ENCODE assay signal across 10 cellular contexts in genomic region chr10:114519756-114520288, GRCh38.
DNase-seq lines count a peak whose midpoint lies in the region; ATAC-seq and TF ChIP-seq lines count a peak whose summit lies in the region.
"Had no signal": no experiment of that assay in that cellular context is flagged by ENCODE, and none has a peak within 500 bp of the region (broad histone marks: within the 10 kb centered on the region; RNA-seq: fewer than 3 reads in every experiment).

No MANE protein-coding gene starts in this region.

- H3K4me1 Mint-ChIP-seq in CD4-positive, alpha-beta memory T cell, result peaks cover 78 to 100% (median 94%) of the 10 kb centered on the region in 4 donors

- H3K27ac Mint-ChIP-seq in CD4-positive, alpha-beta memory T cell, result peak overlapping the region in 3 of 7 donors; percentile 62 to 86 (median 74)

- no peaks in the 10 kb centered on the region for H3K9me3 Mint-ChIP-seq in CD4-positive, alpha-beta memory T cell
- H3K9me3 Mint-ChIP-seq: IgD-negative memory B cell had no signal

- H3K4me3 Mint-ChIP-seq in CD4-positive, alpha-beta memory T cell, result peak overlapping the region in 7 of 8 donors; percentile 6 to 78 (median 63)

- TF ChIP-seq EP300 in esophagus muscularis mucosa (IDR thresholded peaks at IDR 0.05), result no peak

- no peak for TF ChIP-seq CTCF in Panc1 (IDR thresholded peaks at IDR 0.05)
- TF ChIP-seq CTCF in esophagus muscularis mucosa (IDR thresholded peaks at IDR 0.05), result no peak
- TF ChIP-seq CTCF in gastrocnemius medialis (IDR thresholded peaks at IDR 0.05 in 4 of 5, conservative IDR thresholded peaks at IDR 0.05 in 1 of 5), result no peak

- in situ Hi-C loops in Panc1 (cut with HindIII; ENCODE audit: low pct_unique_long_range_greater_than_20kb, low sequenced_read_pairs), result no loop called here
- in situ Hi-C loops in gastrocnemius medialis (cut with MboI; ENCODE audit: low sequenced_read_pairs in 4 of 4), result no loop called here

- H3K27ac ChIP-seq in CD4-positive, alpha-beta memory T cell (ENCODE audit: low read depth, low read length), result no peak overlapping the region
- H3K27ac ChIP-seq in Panc1 (ENCODE audit: low read length) (no peak overlapping the region), esophagus muscularis mucosa (replicated peaks in 1 of 4) (peak overlapping the region; percentile 39 to 64 (median 55)), gastrocnemius medialis (peak overlapping the region; percentile 46 to 66 (median 56))

- H3K27me3 ChIP-seq in CD4-positive, alpha-beta memory T cell (ENCODE audit: insufficient read depth, low read length), result no peaks in the 10 kb centered on the region
- H3K27me3 ChIP-seq in Panc1 (ENCODE audit: control insufficient read depth, insufficient read depth, low read length) (no peaks in the 10 kb centered on the region), esophagus muscularis mucosa (no peaks in the 10 kb centered on the region), gastrocnemius medialis (no peaks in the 10 kb centered on the region), MG63 (no peaks in the 10 kb centered on the region)

- H3K4me1 ChIP-seq in CD4-positive, alpha-beta memory T cell (ENCODE audit: insufficient read depth, low read length), result peaks cover 100% of the 10 kb centered on the region
- H3K4me1 ChIP-seq in Panc1 (ENCODE audit: control insufficient read depth, insufficient read depth, low read length), result peaks cover 56% of the 10 kb centered on the region
- H3K4me1 ChIP-seq in esophagus muscularis mucosa, result peaks cover 80 to 87% (median 82%) of the 10 kb centered on the region in 4 donors
- peaks cover 5 to 16% of the 10 kb centered on the region in 2 donors for H3K4me1 ChIP-seq in gastrocnemius medialis

- POLR2A ChIA-PET in CD4-positive, alpha-beta memory T cell (lab: Charles Lee; ENCODE audit: partially characterized antibody), result interaction anchor here (8.2 to 17.9 kb wide), 2 partner anchors 19 to 22 kb away, joined by 110 to 459 read pairs; no protein-coding TSS in a partner anchor
- POLR2A ChIA-PET in Panc1 (lab: Charles Lee), result no interaction called here

- ATAC-seq in Panc1 (peak; percentile 30), gastrocnemius medialis (no peak), SK-N-SH treated with all-trans-retinoic acid at 6 μM for 48 hours (no peak)

- WGBS in esophagus muscularis mucosa, result 62% methylated on average over 2 of the region's 2 CpGs

- intact Hi-C loops in CD4-positive, alpha-beta memory T cell (cut with micrococcal nuclease), result no loop called here
- intact Hi-C loops in Panc1 (cut with micrococcal nuclease; ENCODE audit: unreplicated experiment) (no loop called here), esophagus muscularis mucosa (cut with DNase I) (no loop called here), gastrocnemius medialis (cut with DNase I; ENCODE audit: low total_unique reads) (no loop called here)

- no peaks in the 10 kb centered on the region for H3K9me3 ChIP-seq in CD4-positive, alpha-beta memory T cell (ENCODE audit: control insufficient read depth in 1 of 2, low read length in 2 of 2)
- H3K9me3 ChIP-seq in Panc1 (ENCODE audit: control insufficient read depth, insufficient read depth, low read depth, low read length) (no peaks in the 10 kb centered on the region), esophagus muscularis mucosa (no peaks in the 10 kb centered on the region), gastrocnemius medialis (no peaks in the 10 kb centered on the region), MG63 (no peaks in the 10 kb centered on the region)

- H3K36me3 ChIP-seq in CD4-positive, alpha-beta memory T cell (ENCODE audit: insufficient read depth, low read length), result no peaks in the 10 kb centered on the region
- H3K36me3 ChIP-seq in Panc1 (ENCODE audit: control insufficient read depth, insufficient read depth, low read length) (0 out of 2 replicates have a peak, but pooled peaks cover 2% of the 10 kb centered on the region), esophagus muscularis mucosa (peaks cover 0 to 28% (median 0%) of the 10 kb centered on the region in 4 donors), gastrocnemius medialis (no peaks in the 10 kb centered on the region), MG63 (peaks cover 28% of the 10 kb centered on the region)

- peaks cover 32 to 44% of the 10 kb centered on the region in 2 donors for H3K36me3 Mint-ChIP-seq in CD4-positive, alpha-beta memory T cell

- H3K4me3 ChIP-seq in CD4-positive, alpha-beta memory T cell (ENCODE audit: low read length in 2 of 2), result no peak overlapping the region
- H3K4me3 ChIP-seq in Panc1 (ENCODE audit: low read depth in 2 of 2, low read length in 2 of 2) (no peak overlapping the region), esophagus muscularis mucosa (no peak overlapping the region), gastrocnemius medialis (no peak overlapping the region), MG63 (no peak overlapping the region)

- TF ChIP-seq POLR2A in esophagus muscularis mucosa (IDR thresholded peaks at IDR 0.05; ENCODE audit: low read depth), result no peak
- no peak for TF ChIP-seq POLR2A in gastrocnemius medialis (IDR thresholded peaks at IDR 0.05)

- DNase-seq in CD4-positive, alpha-beta memory T cell, result no peak
- DNase-seq in Panc1 (ENCODE audit: low read depth, low spot score) (no peak), esophagus muscularis mucosa (ENCODE audit: extremely low spot score) (no peak), gastrocnemius medialis (no peak), Kasumi-1 (lab: John Stamatoyannopoulos, UW) (no peak), glomerular visceral epithelial cell (ENCODE audit: extremely low spot score) (no peak), MG63 (no peak)
- DNase-seq: DMS79 treated with DMSO at 0.1 percent for 48 hours had no signal

- BruUV-seq in Panc1 (replicated peaks; lab: Mats Ljungman, UMichigan), result no TSS peak

- CTCF ChIA-PET in CD4-positive, alpha-beta memory T cell (lab: Charles Lee; ENCODE audit: partially characterized antibody), result interaction anchor here (1.0 to 5.3 kb wide), 7 partner anchors 10 to 267 kb away, joined by 3 to 25 read pairs (median 4); no protein-coding TSS in a partner anchor
- CTCF ChIA-PET in Panc1 (lab: Charles Lee), result no interaction called here

- no peaks in the 10 kb centered on the region for H3K27me3 Mint-ChIP-seq in CD4-positive, alpha-beta memory T cell
- H3K27me3 Mint-ChIP-seq: IgD-negative memory B cell had no signal

TF ChIP-seq in SK-N-SH treated with all-trans-retinoic acid at 6 μM for 48 hours, 23 proteins besides CTCF, POLR2A, EP300 and RAD21:
- TF ChIP-seq ZNF8 (CRISPR knock-in tag; IDR thresholded peaks at IDR 0.05) (no peak), ESRRG (CRISPR knock-in tag; IDR thresholded peaks at IDR 0.05) (no peak), POU6F1 (CRISPR knock-in tag; IDR thresholded peaks at IDR 0.05; ENCODE audit: borderline replicate concordance, low read depth) (no peak), SNAI2 (CRISPR knock-in tag; IDR thresholded peaks at IDR 0.05) (no peak)
- TF ChIP-seq, protein P1, sequence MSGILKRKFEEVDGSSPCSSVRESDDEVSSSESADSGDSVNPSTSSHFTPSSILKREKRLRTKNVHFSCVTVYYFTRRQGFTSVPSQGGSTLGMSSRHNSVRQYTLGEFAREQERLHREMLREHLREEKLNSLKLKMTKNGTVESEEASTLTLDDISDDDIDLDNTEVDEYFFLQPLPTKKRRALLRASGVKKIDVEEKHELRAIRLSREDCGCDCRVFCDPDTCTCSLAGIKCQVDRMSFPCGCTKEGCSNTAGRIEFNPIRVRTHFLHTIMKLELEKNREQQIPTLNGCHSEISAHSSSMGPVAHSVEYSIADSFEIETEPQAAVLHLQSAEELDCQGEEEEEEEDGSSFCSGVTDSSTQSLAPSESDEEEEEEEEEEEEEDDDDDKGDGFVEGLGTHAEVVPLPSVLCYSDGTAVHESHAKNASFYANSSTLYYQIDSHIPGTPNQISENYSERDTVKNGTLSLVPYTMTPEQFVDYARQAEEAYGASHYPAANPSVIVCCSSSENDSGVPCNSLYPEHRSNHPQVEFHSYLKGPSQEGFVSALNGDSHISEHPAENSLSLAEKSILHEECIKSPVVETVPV (CRISPR knock-in tag; IDR thresholded peaks at IDR 0.05), result no peak

Comparison
In these comparisons a context has a peak if more than half of its experiments do, and no peak if none do; other contexts are left out.
1. H3K27ac ChIP-seq: peak in esophagus muscularis mucosa (4 of 4) and gastrocnemius medialis (4 of 4); none in CD4-positive, alpha-beta memory T cell (single experiment) and Panc1 (single experiment).